In genomic region chr11:1983601-1983961, GRCh38 we compare ENCODE assay signal across 20 cellular contexts. TPM values are rescaled to one million over a fixed set of nuclear protein-coding genes. Genes with fewer than 3 reads are reported as not detected.
DNase-seq lines count a peak whose midpoint lies in the region; ATAC-seq, FAIRE-seq and TF ChIP-seq lines count a peak whose summit lies in the region.
"Had no signal": no experiment of that assay in that cellular context is flagged by ENCODE, and none has a peak within 500 bp of the region (broad histone marks: within the 10 kb centered on the region; RNA-seq: fewer than 3 reads in every experiment).

No MANE protein-coding gene starts in this region.

- H3K4me2 ChIP-seq in HepG2 (ENCODE audit: low read depth, low read length), result 0 out of 2 replicates have a peak overlapping the region, but pooled peaks have one; percentile 18
- H3K4me2 ChIP-seq: PC-9 had no signal

- H3K27me3 ChIP-seq in HepG2 (ENCODE audit: control insufficient read depth in 1 of 2, insufficient read depth in 2 of 2, low read length in 2 of 2), result no peaks in the 10 kb centered on the region
- no peaks in the 10 kb centered on the region for H3K27me3 ChIP-seq in sigmoid colon

- H3K79me2 ChIP-seq in HepG2 (ENCODE audit: insufficient read depth, low read length), result no peaks in the 10 kb centered on the region

- no peaks in the 10 kb centered on the region for H3K4me1 Mint-ChIP-seq in natural killer cell

- no peak for TF ChIP-seq POLR2A in NB4 (IDR thresholded peaks at IDR 0.05; ENCODE audit: extremely low read depth, insufficient read length)
- no peak for TF ChIP-seq POLR2A in HepG2 (IDR thresholded peaks at IDR 0.05; ENCODE audit: insufficient read depth in 1 of 2, low read depth in 2 of 2, low read length in 2 of 2)
- no peak for TF ChIP-seq POLR2A in sigmoid colon (IDR thresholded peaks at IDR 0.05)
- TF ChIP-seq POLR2A in erythroblast (IDR thresholded peaks at IDR 0.05; ENCODE audit: low read length), result no peak

- ATAC-seq in HepG2, result no peak
- ATAC-seq in natural killer cell, result no peak
- ATAC-seq: K562 had no signal

- no peak overlapping the region for H3K27ac Mint-ChIP-seq in natural killer cell

- H3K9me3 ChIP-seq in HepG2 (ENCODE audit: low read length), result no peaks in the 10 kb centered on the region
- no peaks in the 10 kb centered on the region for H3K9me3 ChIP-seq in sigmoid colon
- H3K9me3 ChIP-seq: HAP-1 had no signal

- H3K9me3 Mint-ChIP-seq in natural killer cell, result no peaks in the 10 kb centered on the region

- POLR2A ChIA-PET in HepG2 (lab: Yijun Ruan, JAX), result interaction anchor here (1.1 to 26.2 kb wide), 10 partner anchors 3 to 292 kb away, joined by 3 to 720 read pairs (median 28); partner anchors contain the start of genes IGF2 and MRPL23

- H3K36me3 Mint-ChIP-seq in natural killer cell, result no peaks in the 10 kb centered on the region

- FAIRE-seq in HepG2 (lab: Jason Lieb, UNC), result no peak
- FAIRE-seq: A204.1, GM12891, HTR-8/SVneo, K562 had no signal

- CTCF ChIA-PET in HepG2 (lab: Yijun Ruan, JAX; ENCODE audit: low intra/inter-chr PET ratio, low total read pairs), result no interaction called here

- H3K4me3 Mint-ChIP-seq in natural killer cell, result no peak overlapping the region

- H3K4me3 ChIP-seq in NB4 (ENCODE audit: low read depth, low read length) (no peak overlapping the region), HepG2 (replicated peaks in 1 of 3; ENCODE audit: insufficient read depth in 1 of 3, low read depth in 2 of 3, low read length in 3 of 3) (no peak overlapping the region), sigmoid colon (no peak overlapping the region)
- H3K4me3 ChIP-seq: HAP-1, K562, PC-9 had no signal

- H2AFZ ChIP-seq in HepG2 (ENCODE audit: low read length), result no peak overlapping the region
- H2AFZ ChIP-seq: PC-9 had no signal

- no peaks in the 10 kb centered on the region for H4K20me1 ChIP-seq in HepG2 (ENCODE audit: insufficient read depth, low read length)

- no CpG with 5 or more reads among the region's 12 CpGs for WGBS in HepG2 (ENCODE audit: low lambda C conversion rate)
- 54 to 79% methylated on average over 12 of the region's 12 CpGs for WGBS in sigmoid colon, 2 donors

- TF ChIP-seq RAD21 in HepG2 (CRISPR knock-in tag; IDR thresholded peaks at IDR 0.05), result no peak

- TF ChIP-seq EP300 in HepG2 (IDR thresholded peaks at IDR 0.05; ENCODE audit: low read depth in 2 of 2, low read length in 2 of 2), result no peak
- no peak for TF ChIP-seq EP300 in HepG2 (CRISPR knock-in tag; IDR thresholded peaks at IDR 0.05; ENCODE audit: borderline replicate concordance)
- no peak for TF ChIP-seq EP300 in sigmoid colon (IDR thresholded peaks at IDR 0.05)

- DNase-seq in activated effector memory CD4-positive, alpha-beta T cell treated with anti-CD3 and anti-CD28 coated beads, Interleukin-2, amount 50 U/mL, for 16 hours, result peak; percentile 6
- no peak for DNase-seq in activated effector memory CD4-positive, alpha-beta T cell treated with Interleukin-2 at 50 U/mL for 16 hours
- DNase-seq in NB4 (ENCODE audit: low read depth), result peak; percentile 0
- no peak for DNase-seq in HepG2 (ENCODE audit: low spot score)
- DNase-seq in sigmoid colon, result peak; percentile 19
- DNase-seq in erythroblast (lab: John Stamatoyannopoulos, UW), result no peak
- DNase-seq in natural killer cell, result no peak
- no peak for DNase-seq in EL
- DNase-seq: COR-L47, NCI-H1092, NCI-H2107, NCI-H226, NCI-H526 treated with DMSO at 0.1 percent for 48 hours had no signal

- intact Hi-C loops in HepG2 (cut with micrococcal nuclease; ENCODE audit: unreplicated experiment), result no loop called here
- intact Hi-C loops in sigmoid colon (cut with DNase I), result no loop called here
- intact Hi-C loops in natural killer cell (cut with micrococcal nuclease), result no loop called here

- H3K27me3 Mint-ChIP-seq in natural killer cell (ENCODE audit: low read depth in 2 of 2), result no peaks in the 10 kb centered on the region

- in situ Hi-C loops in HepG2 (cut with HindIII; ENCODE audit: extremely low pct_ligation_motif_present, low pct_unique_long_range_greater_than_20kb), result no loop called here

- 0 out of 2 replicates have a peak overlapping the region, but pooled peaks have one; percentile 39 for H3K9ac ChIP-seq in HepG2 (ENCODE audit: insufficient read depth, low read depth, low read length)

- no peaks in the 10 kb centered on the region for H3K36me3 ChIP-seq in HepG2 (replicated peaks in 1 of 2; ENCODE audit: control insufficient read depth in 1 of 2, insufficient read depth in 2 of 2, low read length in 2 of 2)
- no peaks in the 10 kb centered on the region for H3K36me3 ChIP-seq in sigmoid colon
- H3K36me3 ChIP-seq: HAP-1 had no signal

- BruUV-seq in HepG2 (replicated peaks; lab: Mats Ljungman, UMichigan), result no TSS peak

- H3K4me1 ChIP-seq in HepG2 (ENCODE audit: insufficient read depth, low read length), result no peaks in the 10 kb centered on the region
- no peaks in the 10 kb centered on the region for H3K4me1 ChIP-seq in sigmoid colon
- H3K4me1 ChIP-seq: HAP-1 had no signal

- peak overlapping the region; percentile 48 for H3K27ac ChIP-seq in HepG2 (ENCODE audit: extremely low read length, insufficient read depth, low read length)
- no peak overlapping the region for H3K27ac ChIP-seq in sigmoid colon
- H3K27ac ChIP-seq: C4-2B, PC-9 had no signal

- no peak for TF ChIP-seq CTCF in NB4 (IDR thresholded peaks at IDR 0.05; ENCODE audit: low read depth, low read length)
- TF ChIP-seq CTCF in HepG2 (CRISPR knock-in tag; IDR thresholded peaks at IDR 0.05), result no peak
- no peak for TF ChIP-seq CTCF in sigmoid colon (IDR thresholded peaks at IDR 0.05)
- TF ChIP-seq CTCF in natural killer cell (IDR thresholded peaks at IDR 0.05), result no peak

RNA-seq across cellular contexts. Expression of gene H19, which starts 14.1 kb away (rescaled TPM):
- total RNA-seq in HepG2 (2016; rRNA removed; fragmentation: Illumina TruSeq; extraction: Trizol) (0.46 and 1.2 TPM in 2 replicates), sigmoid colon (100 to 1,000 TPM in 2 of 4 donors, 10 to 100 TPM in 2; 67.6 to 349 (median 142) TPM), natural killer cell (not detected)
- 0.97 and 3.2 TPM in 2 replicates for total RNA-seq in HepG2 (2016; cell fraction: cytosol; rRNA removed; fragmentation: Illumina TruSeq; extraction: Trizol; ENCODE audit: low read depth)
- 0.28 and 0.67 TPM in 2 replicates for total RNA-seq in HepG2 (2016; cell fraction: insoluble cytoplasmic fraction; rRNA removed; fragmentation: Illumina TruSeq; extraction: Trizol)
- total RNA-seq in HepG2 (2016; cell fraction: membrane; rRNA removed; fragmentation: Illumina TruSeq; extraction: Trizol), result 4.8 and 6.5 TPM in 2 replicates
- 0.68 and 0.78 TPM in 2 replicates for total RNA-seq in HepG2 (2016; cell fraction: nucleus; rRNA removed; fragmentation: Illumina TruSeq; extraction: Trizol)
- polyA plus RNA-seq in HepG2 (2011; rRNA removed) (1.3 and 2.4 TPM in 2 replicates), sigmoid colon (10 to 100 TPM in 2 of 3 donors, 1 to 10 TPM in 1; 9.9 to 59.4 (median 38.4) TPM)
- polyA plus RNA-seq in HepG2 (2011; cell fraction: cytosol; rRNA removed), result 1.2 and 3.3 TPM in 2 replicates
- 0.69 and 2.4 TPM in 2 replicates for polyA plus RNA-seq in HepG2 (2011; cell fraction: nucleus; rRNA removed)
- polyA plus RNA-seq in HepG2 (2012), result 1.4 and 2.8 TPM in 2 replicates
- 0.83 and 1.4 TPM in 2 replicates for polyA plus RNA-seq in HepG2 (2016; cell fraction: cytosol; fragmentation: Illumina TruSeq; extraction: Trizol; ENCODE audit: low read depth)
- 0.25 and 0.33 TPM in 2 replicates for polyA plus RNA-seq in HepG2 (2016; cell fraction: insoluble cytoplasmic fraction; fragmentation: Illumina TruSeq; extraction: Trizol; ENCODE audit: low read depth)
- polyA plus RNA-seq in HepG2 (2016; cell fraction: membrane; fragmentation: Illumina TruSeq; extraction: Trizol; ENCODE audit: low read depth), result 1.6 TPM in 2 replicates
- polyA plus RNA-seq in HepG2 (2016; cell fraction: nucleus; fragmentation: Illumina TruSeq; extraction: Trizol; ENCODE audit: insufficient read depth, low read depth), result 0.33 and 1.00 TPM in 2 replicates
- polyA minus RNA-seq in HepG2 (2011; rRNA and poly(A)+ RNA removed; ENCODE audit: low replicate concordance), result 4.0 and 21.5 TPM in 2 replicates
- polyA minus RNA-seq in HepG2 (2011; cell fraction: cytosol; rRNA and poly(A)+ RNA removed), result 1.2 and 2.3 TPM in 2 replicates
- polyA minus RNA-seq in HepG2 (2011; cell fraction: nucleus; rRNA and poly(A)+ RNA removed), result 0.62 and 1.0 TPM in 2 replicates

RNA-seq across cellular contexts. Expression of gene MRPL23, which starts 36.4 kb away (rescaled TPM):
- total RNA-seq in HepG2 (2016; rRNA removed; fragmentation: Illumina TruSeq; extraction: Trizol), result 123 and 126 TPM in 2 replicates
- total RNA-seq in HepG2 (2016; cell fraction: cytosol; rRNA removed; fragmentation: Illumina TruSeq; extraction: Trizol; ENCODE audit: low read depth), result 53.4 and 58.2 TPM in 2 replicates
- total RNA-seq in HepG2 (2016; cell fraction: insoluble cytoplasmic fraction; rRNA removed; fragmentation: Illumina TruSeq; extraction: Trizol), result 128 and 132 TPM in 2 replicates
- total RNA-seq in HepG2 (2016; cell fraction: membrane; rRNA removed; fragmentation: Illumina TruSeq; extraction: Trizol), result 80.8 and 94.7 TPM in 2 replicates
- total RNA-seq in HepG2 (2016; cell fraction: nucleus; rRNA removed; fragmentation: Illumina TruSeq; extraction: Trizol), result 49.8 and 57.3 TPM in 2 replicates
- polyA plus RNA-seq in HepG2 (2011; rRNA removed), result 63.1 and 67.8 TPM in 2 replicates
- 127 and 181 TPM in 2 replicates for polyA plus RNA-seq in HepG2 (2011; cell fraction: cytosol; rRNA removed)
- 73.2 and 99.6 TPM in 2 replicates for polyA plus RNA-seq in HepG2 (2011; cell fraction: nucleus; rRNA removed)
- polyA plus RNA-seq in HepG2 (2012), result 44.3 and 57.8 TPM in 2 replicates
- polyA plus RNA-seq in HepG2 (2016; cell fraction: cytosol; fragmentation: Illumina TruSeq; extraction: Trizol; ENCODE audit: low read depth), result 59.4 and 69.4 TPM in 2 replicates
- polyA plus RNA-seq in HepG2 (2016; cell fraction: insoluble cytoplasmic fraction; fragmentation: Illumina TruSeq; extraction: Trizol; ENCODE audit: low read depth), result 137 TPM in 2 replicates
- polyA plus RNA-seq in HepG2 (2016; cell fraction: membrane; fragmentation: Illumina TruSeq; extraction: Trizol; ENCODE audit: low read depth), result 70.9 and 88.2 TPM in 2 replicates
- 88.0 and 95.8 TPM in 2 replicates for polyA plus RNA-seq in HepG2 (2016; cell fraction: nucleus; fragmentation: Illumina TruSeq; extraction: Trizol; ENCODE audit: insufficient read depth, low read depth)
- 35.5 and 42.4 TPM in 2 replicates for polyA minus RNA-seq in HepG2 (2011; rRNA and poly(A)+ RNA removed; ENCODE audit: low replicate concordance)
- 25.7 and 31.7 TPM in 2 replicates for polyA minus RNA-seq in HepG2 (2011; cell fraction: cytosol; rRNA and poly(A)+ RNA removed)
- polyA minus RNA-seq in HepG2 (2011; cell fraction: nucleus; rRNA and poly(A)+ RNA removed), result 29.7 and 35.8 TPM in 2 replicates
- total RNA-seq in sigmoid colon, result 100 to 1,000 TPM in 1 of 4 donors, 10 to 100 TPM in 3; 61.2 to 132 (median 73.3) TPM
- polyA plus RNA-seq in sigmoid colon, result 100 to 1,000 TPM in 2 of 3 donors, 10 to 100 TPM in 1; 63.3 to 189 (median 132) TPM
- total RNA-seq in natural killer cell, result 10 to 100 TPM; 31.2 to 35.4 (median 32.8) TPM

Comparison
In these comparisons a context has a peak if more than half of its experiments do, and no peak if none do; other contexts are left out.
1. DNase-seq: peak in activated effector memory CD4-positive, alpha-beta T cell treated with anti-CD3 and anti-CD28 coated beads, Interleukin-2, amount 50 U/mL, for 16 hours (single experiment), NB4 (single experiment) and sigmoid colon (single experiment); none in activated effector memory CD4-positive, alpha-beta T cell treated with Interleukin-2 at 50 U/mL for 16 hours (single experiment), HepG2 (single experiment), erythroblast (0 of 2), natural killer cell (single experiment) and EL (single experiment).
2. RNA of gene H19, which starts 14.1 kb away (total RNA-seq): 67.6 to 349 TPM in sigmoid colon; 0.28 to 6.5 TPM in HepG2 and not detected in natural killer cell; every median in the first group is over 4 times any median in the second.